In genomic region chr10:102420810-102421644, GRCh38 we compare ENCODE assay signal across 8 cellular contexts. TPM values are rescaled to one million over a fixed set of nuclear protein-coding genes. Genes with fewer than 3 reads are reported as not detected.
DNase-seq lines count a peak whose midpoint lies in the region; ATAC-seq lines count a peak whose summit lies in the region.

Gene FBXL15, plus strand, starts transcription at chr10:102420836. Its CDS starts 294 bp downstream, at chr10:102421130.

- peaks cover 37% of the 10 kb centered on the region for H3K4me1 ChIP-seq in effector memory CD4-positive, alpha-beta T cell (ENCODE audit: control insufficient read depth, insufficient read depth, low read length, poor library complexity, severe bottlenecking)

- H3K9me3 Mint-ChIP-seq in memory B cell = no peaks in the 10 kb centered on the region

- ATAC-seq in GM21360 (IDR thresholded peaks at IDR 0.05; ENCODE audit: unreplicated experiment) (peak; percentile 51), memory B cell (ENCODE audit: low read depth) (peak; percentile 79)

- H3K36me3 Mint-ChIP-seq in memory B cell = peaks cover 2% of the 10 kb centered on the region

- peaks cover 15% of the 10 kb centered on the region for H3K27me3 ChIP-seq in effector memory CD4-positive, alpha-beta T cell (replicated peaks; ENCODE audit: control insufficient read depth, insufficient read depth, low read length, poor library complexity, severe bottlenecking)

- H3K27ac ChIP-seq in effector memory CD4-positive, alpha-beta T cell (ENCODE audit: insufficient read depth, low read length, poor library complexity, severe bottlenecking) = peak within 1 kb of the TSS; percentile 72

- peak; percentile 95 for DNase-seq in CMK (ENCODE audit: low read depth)
- peak; percentile 92 for DNase-seq in HT1080 (ENCODE audit: low read depth)
- peak; percentile 95 for DNase-seq in NOMO-1 treated with DMSO at 0.1 percent for 48 hours (lab: John Stamatoyannopoulos, UW; ENCODE audit: unreplicated experiment)
- DNase-seq in activated CD8-positive, alpha-beta memory T cell treated with anti-CD3 and anti-CD28 coated beads for 4 hours (ENCODE audit: low read depth in 2 of 2) = peak; percentile 90 to 91
- DNase-seq in effector memory CD4-positive, alpha-beta T cell = peak; percentile 85 to 92 (median 92)
- peak; percentile 96 to 97 for DNase-seq in memory B cell (ENCODE audit: low spot score in 2 of 2)
- DNase-seq in stimulated activated CD8-positive, alpha-beta memory T cell treated with anti-CD3 and anti-CD28 coated beads, Interleukin-12 subunit alpha, Interleukin-12 subunit beta, amount 100 ng/mL, for 24 hours (ENCODE audit: extremely low read depth) = peak; percentile 95

- H3K4me1 Mint-ChIP-seq in memory B cell = peaks cover 21% of the 10 kb centered on the region

- peak within 1 kb of the TSS; percentile 97 for H3K4me3 Mint-ChIP-seq in memory B cell

- H3K9me3 ChIP-seq in effector memory CD4-positive, alpha-beta T cell (ENCODE audit: control insufficient read depth, low read length) = no peaks in the 10 kb centered on the region

- peak within 1 kb of the TSS; percentile 94 for H3K27ac Mint-ChIP-seq in memory B cell

- peaks cover 18% of the 10 kb centered on the region for H3K27me3 Mint-ChIP-seq in memory B cell

- peaks cover 5% of the 10 kb centered on the region for H3K36me3 ChIP-seq in effector memory CD4-positive, alpha-beta T cell (ENCODE audit: control insufficient read depth, insufficient read depth, low read length)

- peak within 1 kb of the TSS; percentile 88 for H3K4me3 ChIP-seq in effector memory CD4-positive, alpha-beta T cell (ENCODE audit: insufficient read depth, low read depth, low read length, poor library complexity, severe bottlenecking)

RNA-seq across cellular contexts. Expression of gene FBXL15, which starts in this region (rescaled TPM):
- 11.8 and 17.6 TPM in 2 replicates for total RNA-seq in HT1080 (2014; rRNA removed; shearing (Covaris generic))
- polyA plus RNA-seq in HT1080 (2015; cell fraction: cytosol; rRNA removed) = 11.6 and 17.0 TPM in 2 replicates
- polyA plus RNA-seq in HT1080 (2015; cell fraction: nucleus; rRNA removed) = 12.5 and 17.3 TPM in 2 replicates

Comparison
In these comparisons a context has a peak if more than half of its experiments do, and no peak if none do; other contexts are left out.
1. Peak in every context shown above with its lines: DNase-seq, ATAC-seq, H3K4me3 ChIP-seq and H3K27ac ChIP-seq.